ENCODE assay signal across 1 cellular context in the genomic region with DNA sequence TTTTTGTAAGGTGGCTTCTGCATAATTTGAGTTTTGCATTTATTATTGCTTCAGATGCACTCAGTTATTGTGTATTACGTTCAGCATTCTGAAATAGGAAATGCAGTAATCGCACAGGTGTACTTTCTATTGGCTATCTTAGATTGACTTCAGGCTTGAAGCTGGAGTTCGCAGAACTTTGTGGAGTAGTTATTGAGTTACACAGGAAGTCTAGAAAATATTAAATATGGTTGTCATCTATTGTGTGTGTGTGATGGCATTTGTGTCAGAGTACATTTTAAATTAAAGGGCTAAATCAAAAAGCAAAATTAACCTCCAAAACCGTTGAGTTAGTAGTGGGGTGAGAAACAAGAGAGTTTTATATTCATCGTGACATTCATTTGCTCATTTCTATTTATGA.
TF ChIP-seq lines count a peak whose summit lies in the region.

No MANE protein-coding gene starts in this region.

TF ChIP-seq in SK-N-SH, 30 proteins besides CTCF, POLR2A, EP300 and RAD21 (continued from another document):
- TF ChIP-seq, protein P1, sequence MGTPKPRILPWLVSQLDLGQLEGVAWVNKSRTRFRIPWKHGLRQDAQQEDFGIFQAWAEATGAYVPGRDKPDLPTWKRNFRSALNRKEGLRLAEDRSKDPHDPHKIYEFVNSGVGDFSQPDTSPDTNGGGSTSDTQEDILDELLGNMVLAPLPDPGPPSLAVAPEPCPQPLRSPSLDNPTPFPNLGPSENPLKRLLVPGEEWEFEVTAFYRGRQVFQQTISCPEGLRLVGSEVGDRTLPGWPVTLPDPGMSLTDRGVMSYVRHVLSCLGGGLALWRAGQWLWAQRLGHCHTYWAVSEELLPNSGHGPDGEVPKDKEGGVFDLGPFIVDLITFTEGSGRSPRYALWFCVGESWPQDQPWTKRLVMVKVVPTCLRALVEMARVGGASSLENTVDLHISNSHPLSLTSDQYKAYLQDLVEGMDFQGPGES (IDR thresholded peaks at IDR 0.05; ENCODE audit: low read depth, low read length) = no peak
- no peak for TF ChIP-seq RXRA (IDR thresholded peaks at IDR 0.05; ENCODE audit: borderline replicate concordance, low read depth)
- TF ChIP-seq, protein P2, sequence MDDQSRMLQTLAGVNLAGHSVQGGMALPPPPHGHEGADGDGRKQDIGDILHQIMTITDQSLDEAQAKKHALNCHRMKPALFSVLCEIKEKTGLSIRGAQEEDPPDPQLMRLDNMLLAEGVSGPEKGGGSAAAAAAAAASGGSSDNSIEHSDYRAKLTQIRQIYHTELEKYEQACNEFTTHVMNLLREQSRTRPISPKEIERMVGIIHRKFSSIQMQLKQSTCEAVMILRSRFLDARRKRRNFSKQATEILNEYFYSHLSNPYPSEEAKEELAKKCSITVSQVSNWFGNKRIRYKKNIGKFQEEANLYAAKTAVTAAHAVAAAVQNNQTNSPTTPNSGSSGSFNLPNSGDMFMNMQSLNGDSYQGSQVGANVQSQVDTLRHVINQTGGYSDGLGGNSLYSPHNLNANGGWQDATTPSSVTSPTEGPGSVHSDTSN (IDR thresholded peaks at IDR 0.05) = no peak
